1 cellular context compared by ENCODE assay signal in the genomic region with DNA sequence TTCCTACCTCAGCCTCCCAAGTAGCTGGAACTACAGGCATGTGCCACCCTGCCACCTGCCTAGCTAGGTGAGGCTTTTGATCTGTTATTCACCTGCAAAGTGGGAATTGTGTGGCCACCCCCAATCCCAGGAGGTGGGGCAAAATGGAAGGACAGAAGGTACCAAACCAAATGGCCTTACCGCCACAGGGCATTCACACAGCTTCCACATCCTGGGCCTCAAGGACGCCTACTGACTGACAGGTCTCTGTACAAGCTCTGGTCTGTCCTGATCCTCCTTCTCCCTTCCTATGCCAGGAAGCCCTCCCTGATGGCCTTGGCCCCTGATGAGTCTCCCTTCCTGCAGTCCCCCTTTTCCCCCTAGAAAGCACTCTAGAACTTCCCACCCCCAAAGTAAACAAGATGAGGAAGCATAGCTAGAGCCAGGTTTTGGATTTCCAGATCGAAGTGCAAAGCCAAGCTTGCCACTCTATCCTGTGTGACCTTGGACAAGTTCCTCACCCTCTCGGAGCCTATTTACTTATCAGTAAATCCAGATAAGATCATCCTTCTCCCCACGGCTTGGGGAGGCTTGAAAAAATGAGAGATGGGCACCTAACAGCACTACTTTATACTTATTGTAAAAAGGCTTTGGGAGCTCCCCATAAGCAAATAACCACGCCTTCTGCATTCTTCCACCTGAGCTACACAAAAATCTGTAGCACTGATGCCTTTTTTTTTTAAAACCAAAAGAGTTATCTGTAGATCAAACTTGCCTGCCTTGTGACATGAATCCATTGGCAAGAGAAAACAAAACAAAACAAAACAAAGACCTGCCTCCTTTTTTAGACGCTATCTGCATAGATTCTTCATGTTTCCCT.
TF ChIP-seq lines count a peak whose summit lies in the region.

No MANE protein-coding gene starts in this region.

TF ChIP-seq in HepG2, 621 proteins besides CTCF, POLR2A, EP300 and RAD21 (continued from another document and continues in another):
- TF ChIP-seq MTF1 (CRISPR knock-in tag; IDR thresholded peaks at IDR 0.05) (0 out of 2 replicates have a peak, but pooled peaks have one; percentile 10), ZNF570 (CRISPR knock-in tag; IDR thresholded peaks at IDR 0.05; ENCODE audit: borderline replicate concordance) (0 out of 2 replicates have a peak, but pooled peaks have one; percentile 74), EZH2 (conservative IDR thresholded peaks at IDR 0.05; ENCODE audit: low read depth, low read length) (no peak), MZF1 (CRISPR knock-in tag; IDR thresholded peaks at IDR 0.05; ENCODE audit: borderline replicate concordance) (peak; percentile 87; the same call in 1 of the 2 replicates), NFYB (CRISPR knock-in tag; IDR thresholded peaks at IDR 0.05) (no peak), ZNF772 (CRISPR knock-in tag; IDR thresholded peaks at IDR 0.05) (peak; percentile 87), ZBTB46 (CRISPR knock-in tag; IDR thresholded peaks at IDR 0.05; ENCODE audit: borderline replicate concordance) (peak; percentile 100), FOSL1 (CRISPR knock-in tag; IDR thresholded peaks at IDR 0.05; ENCODE audit: borderline replicate concordance) (no peak; the same call in 1 of the 2 replicates), ZNF276 (CRISPR knock-in tag; IDR thresholded peaks at IDR 0.05; ENCODE audit: low read depth) (no peak; the same call in 1 of the 2 replicates), CBX2 (IDR thresholded peaks at IDR 0.05; ENCODE audit: low read depth, low read length) (no peak), CBX2 (CRISPR knock-in tag; IDR thresholded peaks at IDR 0.05; ENCODE audit: low read depth) (no peak), SATB2 (CRISPR knock-in tag; IDR thresholded peaks at IDR 0.05) (no peak), RELA (CRISPR knock-in tag; IDR thresholded peaks at IDR 0.05) (peak; percentile 93; the same call in 1 of the 2 replicates), EEA1 (CRISPR knock-in tag; IDR thresholded peaks at IDR 0.05; ENCODE audit: borderline replicate concordance) (no peak), ZNF281 (CRISPR knock-in tag; IDR thresholded peaks at IDR 0.05; ENCODE audit: borderline replicate concordance) (peak; percentile 98), FOXP1 (IDR thresholded peaks at IDR 0.05) (0 out of 2 replicates have a peak, but pooled peaks have one; percentile 50), FOXP1 (CRISPR knock-in tag; IDR thresholded peaks at IDR 0.05) (peak; percentile 90), ZMYM4 (CRISPR knock-in tag; IDR thresholded peaks at IDR 0.05) (peak; percentile 89), U2AF2 (IDR thresholded peaks at IDR 0.05; ENCODE audit: low read depth, low read length) (no peak), SAP130 (CRISPR knock-in tag; IDR thresholded peaks at IDR 0.05; ENCODE audit: low read depth) (peak; percentile 92), ARNTL (CRISPR knock-in tag; IDR thresholded peaks at IDR 0.05) (peak; percentile 73), IRF2 (CRISPR knock-in tag; IDR thresholded peaks at IDR 0.05) (peak; percentile 96), ZNF547 (CRISPR knock-in tag; IDR thresholded peaks at IDR 0.05) (peak; percentile 80; the same call in 1 of the 2 replicates), ZNF891 (CRISPR knock-in tag; IDR thresholded peaks at IDR 0.05) (peak; percentile 68; the same call in 1 of the 2 replicates), YEATS4 (CRISPR knock-in tag; IDR thresholded peaks at IDR 0.05; ENCODE audit: borderline replicate concordance) (peak; percentile 38; the same call in 1 of the 2 replicates), AKAP8 (CRISPR knock-in tag; IDR thresholded peaks at IDR 0.05) (peak; percentile 95), ZNF775 (CRISPR knock-in tag; IDR thresholded peaks at IDR 0.05; ENCODE audit: borderline replicate concordance) (0 out of 2 replicates have a peak, but pooled peaks have one; percentile 89), MAFG (CRISPR knock-in tag; IDR thresholded peaks at IDR 0.05) (no peak), ZFP90 (CRISPR knock-in tag; IDR thresholded peaks at IDR 0.05; ENCODE audit: borderline replicate concordance) (no peak), ZNF101 (CRISPR knock-in tag; IDR thresholded peaks at IDR 0.05; ENCODE audit: borderline replicate concordance, low read depth) (peak; percentile 90; the same call in 1 of the 2 replicates), ZNF546 (CRISPR knock-in tag; conservative IDR thresholded peaks at IDR 0.05) (no peak), ZFYVE20 (CRISPR knock-in tag; IDR thresholded peaks at IDR 0.05; ENCODE audit: borderline replicate concordance, low read depth) (no peak), STAG1 (CRISPR knock-in tag; IDR thresholded peaks at IDR 0.05) (no peak; the same call in 1 of the 2 replicates), KAT8 (CRISPR knock-in tag; IDR thresholded peaks at IDR 0.05) (peak; percentile 90), ZNF3 (CRISPR knock-in tag; IDR thresholded peaks at IDR 0.05) (peak; percentile 95), IRF9 (CRISPR knock-in tag; IDR thresholded peaks at IDR 0.05; ENCODE audit: borderline replicate concordance) (no peak; the same call in 1 of the 2 replicates), SRF (IDR thresholded peaks at IDR 0.05; ENCODE audit: low read depth, low read length) (peak; percentile 49; the same call in 1 of the 2 replicates), MYNN (CRISPR knock-in tag; IDR thresholded peaks at IDR 0.05; ENCODE audit: low read depth) (0 out of 2 replicates have a peak, but pooled peaks have one; percentile 68), TEAD3 (CRISPR knock-in tag; optimal IDR thresholded peaks at IDR 0.05; ENCODE audit: borderline replicate concordance) (peak; percentile 92), ZNF543 (CRISPR knock-in tag; IDR thresholded peaks at IDR 0.05) (peak; percentile 95), UBTF (CRISPR knock-in tag; IDR thresholded peaks at IDR 0.05) (peak; percentile 72; the same call in 1 of the 2 replicates), PCBP1 (IDR thresholded peaks at IDR 0.05; ENCODE audit: borderline replicate concordance, low read depth, low read length) (no peak), SP1 (IDR thresholded peaks at IDR 0.05) (no peak), SP1 (CRISPR knock-in tag; IDR thresholded peaks at IDR 0.05) (no peak; the same call in 1 of the 2 replicates)
- TF ChIP-seq, protein P1, sequence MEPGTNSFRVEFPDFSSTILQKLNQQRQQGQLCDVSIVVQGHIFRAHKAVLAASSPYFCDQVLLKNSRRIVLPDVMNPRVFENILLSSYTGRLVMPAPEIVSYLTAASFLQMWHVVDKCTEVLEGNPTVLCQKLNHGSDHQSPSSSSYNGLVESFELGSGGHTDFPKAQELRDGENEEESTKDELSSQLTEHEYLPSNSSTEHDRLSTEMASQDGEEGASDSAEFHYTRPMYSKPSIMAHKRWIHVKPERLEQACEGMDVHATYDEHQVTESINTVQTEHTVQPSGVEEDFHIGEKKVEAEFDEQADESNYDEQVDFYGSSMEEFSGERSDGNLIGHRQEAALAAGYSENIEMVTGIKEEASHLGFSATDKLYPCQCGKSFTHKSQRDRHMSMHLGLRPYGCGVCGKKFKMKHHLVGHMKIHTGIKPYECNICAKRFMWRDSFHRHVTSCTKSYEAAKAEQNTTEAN (CRISPR knock-in tag; conservative IDR thresholded peaks at IDR 0.05) = no peak
- TF ChIP-seq, protein P2, sequence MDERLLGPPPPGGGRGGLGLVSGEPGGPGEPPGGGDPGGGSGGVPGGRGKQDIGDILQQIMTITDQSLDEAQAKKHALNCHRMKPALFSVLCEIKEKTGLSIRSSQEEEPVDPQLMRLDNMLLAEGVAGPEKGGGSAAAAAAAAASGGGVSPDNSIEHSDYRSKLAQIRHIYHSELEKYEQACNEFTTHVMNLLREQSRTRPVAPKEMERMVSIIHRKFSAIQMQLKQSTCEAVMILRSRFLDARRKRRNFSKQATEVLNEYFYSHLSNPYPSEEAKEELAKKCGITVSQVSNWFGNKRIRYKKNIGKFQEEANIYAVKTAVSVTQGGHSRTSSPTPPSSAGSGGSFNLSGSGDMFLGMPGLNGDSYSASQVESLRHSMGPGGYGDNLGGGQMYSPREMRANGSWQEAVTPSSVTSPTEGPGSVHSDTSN (CRISPR knock-in tag; IDR thresholded peaks at IDR 0.05) = peak; percentile 86
